Comparison of ENCODE assay signal across 9 cellular contexts in the genomic region with DNA sequence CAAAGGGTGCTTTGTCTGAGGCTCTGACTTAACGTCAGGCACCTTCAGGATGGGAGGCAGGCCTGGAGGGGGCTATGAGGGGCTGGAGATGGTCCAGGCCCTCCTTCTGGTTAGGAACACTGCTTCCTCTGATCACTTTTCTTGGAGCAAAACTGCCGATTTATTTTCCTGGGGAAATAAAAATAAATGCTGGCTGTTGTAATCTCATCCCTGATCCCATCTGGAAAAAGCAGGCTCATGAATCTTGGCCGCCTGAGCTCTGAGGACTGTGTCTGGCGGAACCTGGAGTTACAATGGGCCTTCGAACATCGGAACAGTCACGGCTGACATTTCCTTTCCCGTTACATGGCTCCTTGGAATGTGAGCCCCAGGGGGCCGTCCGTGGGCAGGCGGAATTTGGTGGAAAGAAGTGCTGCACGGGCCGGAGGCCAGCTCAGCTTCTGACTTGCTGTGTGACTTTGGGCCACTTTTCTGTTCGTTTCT.
DNase-seq lines count a peak whose midpoint lies in the region; ATAC-seq and TF ChIP-seq lines count a peak whose summit lies in the region.
"Had no signal": no experiment of that assay in that cellular context is flagged by ENCODE, and none has a peak within 500 bp of the region (broad histone marks: within the 10 kb centered on the region; RNA-seq: fewer than 3 reads in every experiment).

No MANE protein-coding gene starts in this region.

- 49 to 50% methylated on average over 14 of the region's 14 CpGs for WGBS in esophagus, 2 donors

- no peaks in the 10 kb centered on the region for H3K27me3 ChIP-seq in esophagus (ENCODE audit: control insufficient read depth in 1 of 2, insufficient read depth in 2 of 2, low read length in 2 of 2)
- peaks cover 0 to 3% of the 10 kb centered on the region in 2 donors for H3K27me3 ChIP-seq in mucosa of rectum (ENCODE audit: control insufficient read depth in 2 of 2, insufficient read depth in 2 of 2, low read length in 2 of 2)

- no peak for ATAC-seq in HG03342 (IDR thresholded peaks at IDR 0.05; ENCODE audit: unreplicated experiment)

- H3K36me3 ChIP-seq in esophagus (ENCODE audit: control insufficient read depth in 2 of 2, insufficient read depth in 2 of 2, low read length in 1 of 2) = no peaks in the 10 kb centered on the region
- no peaks in the 10 kb centered on the region for H3K36me3 ChIP-seq in mucosa of rectum (ENCODE audit: control insufficient read depth in 2 of 2, insufficient read depth in 2 of 2, low read length in 2 of 2)

- H3K4me3 ChIP-seq in esophagus (ENCODE audit: low read depth in 1 of 2, low read length in 2 of 2) (no peak overlapping the region), mucosa of rectum (ENCODE audit: low read length in 2 of 2) (no peak overlapping the region)

- peaks cover 2 to 11% of the 10 kb centered on the region in 2 donors for H3K4me1 ChIP-seq in esophagus (ENCODE audit: control insufficient read depth in 2 of 2, insufficient read depth in 2 of 2, low read length in 1 of 2)
- peaks cover 9% of the 10 kb centered on the region in 2 donors for H3K4me1 ChIP-seq in mucosa of rectum (ENCODE audit: control insufficient read depth in 2 of 2, insufficient read depth in 2 of 2, low read length in 2 of 2)

- H3K27ac ChIP-seq in esophagus (ENCODE audit: low read depth in 2 of 2, low read length in 1 of 2) (peak overlapping the region; percentile 39 to 71), mucosa of rectum (ENCODE audit: low read depth in 2 of 2, low read length in 2 of 2) (peak overlapping the region; percentile 39 to 40)

- DNase-seq in A172 (ENCODE audit: low spot score) = peak; percentile 82
- peak; percentile 87 for DNase-seq in LHCN-M2 (ENCODE audit: low read depth)
- no peak for DNase-seq in DMS53 treated with DMSO at 0.1 percent for 48 hours (lab: John Stamatoyannopoulos, UW; ENCODE audit: unreplicated experiment)
- DNase-seq in erythroblast (lab: John Stamatoyannopoulos, UW) = no peak
- no peak for DNase-seq in effector CD8-positive, alpha-beta T cell (lab: John Stamatoyannopoulos, UW)
- DNase-seq: NCI-H1105 treated with DMSO at 0.1 percent for 48 hours had no signal

- H3K9me3 ChIP-seq in esophagus (ENCODE audit: control insufficient read depth in 2 of 2, insufficient read depth in 1 of 2, low read depth in 1 of 2, low read length in 1 of 2) (no peaks in the 10 kb centered on the region), mucosa of rectum (ENCODE audit: control insufficient read depth in 2 of 2, low read length in 2 of 2) (no peaks in the 10 kb centered on the region)

- no peak for TF ChIP-seq POLR2A in erythroblast (IDR thresholded peaks at IDR 0.05; ENCODE audit: low read length)

- H3K9ac ChIP-seq in mucosa of rectum (ENCODE audit: low read depth in 1 of 2, low read length in 2 of 2) = no peak overlapping the region

Comparison
In these comparisons a context has a peak if more than half of its experiments do, and no peak if none do; other contexts are left out.
1. DNase-seq: peak in A172 (single experiment) and LHCN-M2 (single experiment); none in DMS53 treated with DMSO at 0.1 percent for 48 hours (single experiment), erythroblast (0 of 2) and effector CD8-positive, alpha-beta T cell (single experiment).